ENCODE assay signal across 11 cellular contexts in genomic region chr7:41693150-41693997, GRCh38. TPM values are rescaled to one million over a fixed set of nuclear protein-coding genes. Genes with fewer than 3 reads are reported as not detected.
DNase-seq lines count a peak whose midpoint lies in the region; ATAC-seq and TF ChIP-seq lines count a peak whose summit lies in the region.
"Had no signal": no experiment of that assay in that cellular context is flagged by ENCODE, and none has a peak within 500 bp of the region (broad histone marks: within the 10 kb centered on the region; RNA-seq: fewer than 3 reads in every experiment).

No MANE protein-coding gene starts in this region.

- intact Hi-C loops in HCT116 (cut with micrococcal nuclease) (no loop called here), PC-3 (cut with micrococcal nuclease) (no loop called here), psoas muscle (cut with DNase I) (no loop called here)

- H3K9ac ChIP-seq in HCT116 (ENCODE audit: low read length) = no peak overlapping the region
- H3K9ac ChIP-seq in PC-3 (ENCODE audit: low read length) = no peak overlapping the region
- no peak overlapping the region for H3K9ac ChIP-seq in fibroblast of lung (ENCODE audit: insufficient read depth, low read length)

- POLR2A ChIA-PET in HCT116 (lab: Charles Lee) = no interaction called here
- POLR2A ChIA-PET in PC-3 (lab: Charles Lee; ENCODE audit: unreplicated experiment) = no interaction called here

- 0 out of 2 replicates have a peak, but pooled peaks have one; percentile 25 for ATAC-seq in HCT116
- no peak for ATAC-seq in PC-3
- peak in 3 of 4 donors; percentile 49 to 72 (median 54) for ATAC-seq in psoas muscle
- no peak for ATAC-seq in stimulated activated memory B cell treated with anti-CD40 and anti-IgM and Interleukin-4, amounts not matched to agents 10 μg/mL and 1 μg/mL and 100 μg/mL, for 72 hours
- ATAC-seq in GM21528 (IDR thresholded peaks at IDR 0.05; ENCODE audit: low FRiP score, unreplicated experiment) = no peak
- ATAC-seq: activated CD4-positive, alpha-beta T cell treated with anti-CD3 and anti-CD28 coated beads for 36 hours had no signal

- H3K27ac ChIP-seq in HCT116 (ENCODE audit: low read depth, low read length) (no peak overlapping the region), PC-3 (ENCODE audit: low read length) (no peak overlapping the region), fibroblast of lung (ENCODE audit: insufficient read depth, low read length) (no peak overlapping the region), psoas muscle (no peak overlapping the region)

- peak in 2 of 3 experiments; percentile 25 to 44; a peak in 2 of 6 replicates for TF ChIP-seq CTCF in HCT116 (IDR thresholded peaks at IDR 0.05 in 2 of 3, conservative IDR thresholded peaks at IDR 0.05 in 1 of 3; ENCODE audit: borderline replicate concordance in 1 of 3, insufficient read depth in 1 of 3, low read depth in 2 of 3, low read length in 2 of 3)
- peak; percentile 43 for TF ChIP-seq CTCF in PC-3 (conservative IDR thresholded peaks at IDR 0.05; ENCODE audit: low read depth, low read length)
- TF ChIP-seq CTCF in fibroblast of lung (conservative IDR thresholded peaks at IDR 0.05 in 1 of 2, IDR thresholded peaks at IDR 0.05 in 1 of 2; ENCODE audit: low read depth in 1 of 2, low read length in 2 of 2) = peak; percentile 57 to 60
- peak; percentile 11 for TF ChIP-seq CTCF in psoas muscle (IDR thresholded peaks at IDR 0.05)

- H3K4me1 Mint-ChIP-seq in stimulated activated memory B cell treated with anti-CD40 and anti-IgM and Interleukin-4, amounts not matched to agents 10 μg/mL and 1 μg/mL and 100 μg/mL, for 72 hours = no peaks in the 10 kb centered on the region
- H3K4me1 Mint-ChIP-seq: activated CD4-positive, alpha-beta T cell treated with anti-CD3 and anti-CD28 coated beads for 36 hours had no signal

- H3K4me3 ChIP-seq in HCT116 (replicated peaks in 1 of 2; ENCODE audit: low read depth in 1 of 2, low read length in 2 of 2) = no peak overlapping the region
- H3K4me3 ChIP-seq in PC-3 (ENCODE audit: low read length) = no peak overlapping the region
- H3K4me3 ChIP-seq in fibroblast of lung (replicated peaks in 1 of 4; ENCODE audit: control extremely low read depth in 1 of 4, insufficient read depth in 1 of 4, low read depth in 3 of 4, low read length in 4 of 4) = no peak overlapping the region
- H3K4me3 ChIP-seq in psoas muscle = no peak overlapping the region

- DNase-seq in HCT116 (ENCODE audit: low read depth, low spot score) = no peak
- no peak for DNase-seq in PC-3
- DNase-seq in fibroblast of lung (ENCODE audit: low read depth in 2 of 2) = peak in 1 of 2 donors; percentile 66
- DNase-seq in psoas muscle = no peak
- DNase-seq in T-helper 2 cell = no peak
- no peak for DNase-seq in stimulated activated naive CD4-positive, alpha-beta T cell treated with Interleukin-2 at 50 U/mL for 16 hours (lab: John Stamatoyannopoulos, UW)
- DNase-seq: activated CD4-positive, alpha-beta T cell treated with anti-CD3 and anti-CD28 coated beads for 36 hours; NCI-H146 had no signal

- H3K27ac Mint-ChIP-seq in stimulated activated memory B cell treated with anti-CD40 and anti-IgM and Interleukin-4, amounts not matched to agents 10 μg/mL and 1 μg/mL and 100 μg/mL, for 72 hours = no peak overlapping the region
- H3K27ac Mint-ChIP-seq: activated CD4-positive, alpha-beta T cell treated with anti-CD3 and anti-CD28 coated beads for 36 hours; dendritic cell treated with granulocyte-macrophage colony-stimulating factor and Interleukin-4, amounts not matched to agents 40 ng/mL and 50 ng/mL, for 4 days had no signal

- H2AFZ ChIP-seq in HCT116 (ENCODE audit: low read depth, low read length, poor library complexity, severe bottlenecking) = no peak overlapping the region
- no peak overlapping the region for H2AFZ ChIP-seq in PC-3 (ENCODE audit: low read length)
- H2AFZ ChIP-seq in fibroblast of lung (ENCODE audit: low read length) = no peak overlapping the region

- no peaks in the 10 kb centered on the region for H4K20me1 ChIP-seq in HCT116 (ENCODE audit: insufficient read depth)
- H4K20me1 ChIP-seq in PC-3 (ENCODE audit: low read length) = peaks cover 23% of the 10 kb centered on the region
- no peaks in the 10 kb centered on the region for H4K20me1 ChIP-seq in fibroblast of lung (ENCODE audit: control insufficient read depth, extremely low read depth, insufficient read depth, low read length)

- no peak overlapping the region for H3K4me3 Mint-ChIP-seq in stimulated activated memory B cell treated with anti-CD40 and anti-IgM and Interleukin-4, amounts not matched to agents 10 μg/mL and 1 μg/mL and 100 μg/mL, for 72 hours
- H3K4me3 Mint-ChIP-seq: activated CD4-positive, alpha-beta T cell treated with anti-CD3 and anti-CD28 coated beads for 36 hours; dendritic cell treated with granulocyte-macrophage colony-stimulating factor and Interleukin-4, amounts not matched to agents 40 ng/mL and 50 ng/mL, for 4 days had no signal

- H3K9me2 ChIP-seq in HCT116 (ENCODE audit: insufficient read depth) (no peaks in the 10 kb centered on the region), PC-3 (replicated peaks; ENCODE audit: low read length) (no peaks in the 10 kb centered on the region)

- H3K79me2 ChIP-seq in HCT116 (ENCODE audit: insufficient read depth, low read length) (no peaks in the 10 kb centered on the region), PC-3 (ENCODE audit: low read length) (peaks cover 97% of the 10 kb centered on the region), fibroblast of lung (ENCODE audit: control insufficient read depth, insufficient read depth, low read length) (peaks cover 90% of the 10 kb centered on the region)

- no peaks in the 10 kb centered on the region for H3K9me3 ChIP-seq in HCT116 (ENCODE audit: control insufficient read depth in 1 of 2, insufficient read depth in 1 of 2, low read depth in 1 of 2, low read length in 2 of 2)
- H3K9me3 ChIP-seq in PC-3 (ENCODE audit: low read length) = no peaks in the 10 kb centered on the region
- H3K9me3 ChIP-seq in fibroblast of lung (ENCODE audit: control insufficient read depth, insufficient read depth, low read depth, low read length) = no peaks in the 10 kb centered on the region
- no peaks in the 10 kb centered on the region for H3K9me3 ChIP-seq in psoas muscle

- no peaks in the 10 kb centered on the region for H3K36me3 ChIP-seq in HCT116 (ENCODE audit: control insufficient read depth in 1 of 2, insufficient read depth in 2 of 2, low read length in 2 of 2)
- peaks cover 95% of the 10 kb centered on the region for H3K36me3 ChIP-seq in PC-3 (ENCODE audit: low read depth, low read length)
- H3K36me3 ChIP-seq in fibroblast of lung (ENCODE audit: control insufficient read depth, insufficient read depth, low read length) = peaks cover 25% of the 10 kb centered on the region
- H3K36me3 ChIP-seq in psoas muscle (ENCODE audit: insufficient read depth in 1 of 2, low read depth in 1 of 2) = no peaks in the 10 kb centered on the region

- peak; percentile 32; the same call in 1 of the 2 replicates for TF ChIP-seq RAD21 in HCT116 (IDR thresholded peaks at IDR 0.05; ENCODE audit: low read depth)

- H3K9me3 Mint-ChIP-seq in stimulated activated memory B cell treated with anti-CD40 and anti-IgM and Interleukin-4, amounts not matched to agents 10 μg/mL and 1 μg/mL and 100 μg/mL, for 72 hours = no peaks in the 10 kb centered on the region
- H3K9me3 Mint-ChIP-seq: dendritic cell treated with granulocyte-macrophage colony-stimulating factor and Interleukin-4, amounts not matched to agents 40 ng/mL and 50 ng/mL, for 4 days had no signal

- RAD21 ChIA-PET in HCT116 (lab: Charles Lee; ENCODE audit: low non-redundant PET in 1 of 2, low total read pairs in 2 of 2, uncharacterized antibody in 2 of 2, unreplicated experiment in 2 of 2) = no interaction called here

- H3K4me2 ChIP-seq in HCT116 (ENCODE audit: low read length) (no peak overlapping the region), PC-3 (ENCODE audit: low read length) (no peak overlapping the region), fibroblast of lung (ENCODE audit: extremely low read depth, insufficient read depth, low read length) (no peak overlapping the region)

- no peak for TF ChIP-seq POLR2A in HCT116 (IDR thresholded peaks at IDR 0.05; ENCODE audit: borderline replicate concordance, extremely low read depth, insufficient read depth, insufficient read length)

- H3K36me3 Mint-ChIP-seq in stimulated activated memory B cell treated with anti-CD40 and anti-IgM and Interleukin-4, amounts not matched to agents 10 μg/mL and 1 μg/mL and 100 μg/mL, for 72 hours = no peaks in the 10 kb centered on the region

- no TSS peak for BruUV-seq in HCT116 (replicated peaks; lab: Mats Ljungman, UMichigan)
- BruUV-seq in PC-3 (replicated peaks; lab: Mats Ljungman, UMichigan) = no TSS peak

- CTCF ChIA-PET in HCT116 (lab: Charles Lee) (interaction anchor here (1.6 kb wide), 1 partner anchor 12 kb away, joined by 4 read pairs; no protein-coding TSS in a partner anchor), PC-3 (lab: Charles Lee) (no interaction called here)

- no peaks in the 10 kb centered on the region for H3F3A ChIP-seq in PC-3 (ENCODE audit: low read length, unreplicated experiment)

- WGBS in psoas muscle, 3 donors = 63 to 71% (median 67%) methylated on average over 10 of the region's 10 CpGs

- H3K4me1 ChIP-seq in HCT116 (ENCODE audit: control insufficient read depth in 1 of 2, insufficient read depth in 2 of 2, low read length in 2 of 2) = no peaks in the 10 kb centered on the region; a peak in 1 of 4 replicates
- peaks cover 27% of the 10 kb centered on the region for H3K4me1 ChIP-seq in PC-3 (ENCODE audit: insufficient read depth, low read length)
- H3K4me1 ChIP-seq in fibroblast of lung (ENCODE audit: control insufficient read depth, extremely low read depth, insufficient read depth, low read length) = peaks cover 22% of the 10 kb centered on the region
- H3K4me1 ChIP-seq in psoas muscle = no peaks in the 10 kb centered on the region

- no peaks in the 10 kb centered on the region for H3K27me3 ChIP-seq in HCT116 (ENCODE audit: insufficient read depth, low read length)
- no peaks in the 10 kb centered on the region for H3K27me3 ChIP-seq in PC-3 (ENCODE audit: low read length)
- no peaks in the 10 kb centered on the region for H3K27me3 ChIP-seq in fibroblast of lung (ENCODE audit: control insufficient read depth, insufficient read depth, low read length)
- H3K27me3 ChIP-seq in psoas muscle (ENCODE audit: insufficient read depth in 3 of 3, low read length in 2 of 3) = peaks cover 0 to 32% (median 0%) of the 10 kb centered on the region in 3 donors

- peaks cover 31% of the 10 kb centered on the region for H3K27me3 Mint-ChIP-seq in stimulated activated memory B cell treated with anti-CD40 and anti-IgM and Interleukin-4, amounts not matched to agents 10 μg/mL and 1 μg/mL and 100 μg/mL, for 72 hours

TF ChIP-seq in HCT116, 20 proteins besides CTCF, POLR2A, EP300 and RAD21 (continues in another document):
- no peak for TF ChIP-seq ZNF274 (IDR thresholded peaks at IDR 0.05; ENCODE audit: low read depth, low read length)

RNA-seq across cellular contexts. Expression of gene INHBA, which starts 9.5 kb away (rescaled TPM):
- total RNA-seq in HCT116 (2021; ENCODE audit: unreplicated experiment) (0.10 TPM), PC-3 (2014; rRNA removed) (55.3 and 70.1 TPM in 2 replicates), fibroblast of lung (4.1 and 15.0 TPM in 2 replicates), psoas muscle (under 1 TPM; 0.12 to 0.49 (median 0.29) TPM)
- 0.01 and 0.06 TPM in 2 replicates for polyA plus RNA-seq in HCT116 (2012)
- polyA plus RNA-seq in fibroblast of lung (19.4 and 108 TPM in 2 replicates), psoas muscle (under 1 TPM; 0.05 to 0.15 (median 0.09) TPM)
- polyA plus RNA-seq in fibroblast of lung (2012) = 25.5 and 155 TPM in 2 replicates
- polyA minus RNA-seq in fibroblast of lung (ENCODE audit: low replicate concordance) = 54.1 and 277 TPM in 2 replicates
- total RNA-seq: activated CD4-positive, alpha-beta T cell treated with anti-CD3 and anti-CD28 coated beads for 36 hours had no signal

Comparison
In these comparisons a context has a peak if more than half of its experiments do, and no peak if none do; other contexts are left out.
1. ATAC-seq: peak in HCT116 (single experiment) and psoas muscle (3 of 4); none in PC-3 (single experiment), stimulated activated memory B cell treated with anti-CD40 and anti-IgM and Interleukin-4, amounts not matched to agents 10 μg/mL and 1 μg/mL and 100 μg/mL, for 72 hours (single experiment) and GM21528 (single experiment).
2. Peak in every context shown above with its lines, with median percentiles within 50 percentile points of each other: CTCF ChIP-seq.